ENCODE assay signal across 8 cellular contexts in the genomic region with DNA sequence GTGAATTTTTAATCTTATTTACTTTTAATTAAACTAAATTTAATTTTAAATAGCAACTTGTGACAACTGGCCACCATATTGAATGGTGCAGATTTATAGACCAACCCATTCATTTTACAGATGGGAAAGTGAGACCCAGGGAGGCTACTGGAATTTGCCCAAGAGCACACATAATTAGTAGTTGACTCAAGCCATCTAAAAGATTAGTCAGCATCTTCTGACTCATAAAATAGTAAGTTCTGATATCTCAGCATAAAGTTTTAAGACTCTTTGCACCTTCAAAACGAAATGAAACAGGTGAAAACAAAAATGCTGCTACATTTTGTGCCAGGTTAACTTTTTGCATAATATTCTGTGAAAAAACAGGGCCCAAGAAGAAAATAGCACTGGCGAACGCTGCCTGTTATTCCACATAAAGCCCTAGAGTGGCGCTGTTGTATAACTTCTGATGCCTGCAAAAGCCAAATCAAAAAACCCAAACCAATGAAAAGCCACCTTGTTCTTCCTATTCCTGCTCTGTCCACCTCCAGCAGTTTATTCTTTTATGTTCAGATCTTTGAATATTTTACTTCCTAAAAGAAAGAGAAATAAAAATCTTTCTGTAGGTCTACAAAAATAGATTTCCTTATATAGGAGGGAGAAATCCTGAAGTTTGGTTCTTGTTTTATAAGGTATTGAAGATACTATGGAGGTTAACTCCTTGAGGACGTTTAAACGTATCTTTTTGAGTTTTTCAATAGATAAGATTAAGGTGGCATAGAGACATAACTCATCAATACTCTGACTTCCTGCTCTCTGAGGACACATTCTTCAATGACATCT.
DNase-seq lines count a peak whose midpoint lies in the region; FAIRE-seq and TF ChIP-seq lines count a peak whose summit lies in the region.

No MANE protein-coding gene starts in this region.

- peak; percentile 32 for FAIRE-seq in TTC549 (lab: Jason Lieb, UNC)

- H3K27ac ChIP-seq in HEK293 (ENCODE audit: extremely low read depth, low read depth, low read length) (no peak overlapping the region), right atrium auricular region (no peak overlapping the region), testis (no peak overlapping the region)

- intact Hi-C loops in testis (cut with DNase I; ENCODE audit: low total_unique reads) = no loop called here

- TF ChIP-seq CTCF in HEK293 (tag by site-specific recombination; IDR thresholded peaks at IDR 0.05) (peak; percentile 27; the same call in 1 of the 2 replicates), right atrium auricular region (IDR thresholded peaks at IDR 0.05) (peak; percentile 50 to 79), testis (IDR thresholded peaks at IDR 0.05) (peak; percentile 35 to 83 (median 79))

- POLR2A ChIA-PET in HEK293 (lab: Yijun Ruan, JAX) = no interaction called here

- TF ChIP-seq POLR2A in testis (IDR thresholded peaks at IDR 0.05) = no peak

- H3K36me3 ChIP-seq in HEK293 (ENCODE audit: control insufficient read depth in 2 of 2, insufficient read depth in 1 of 2, low read length in 2 of 2) (no peaks in the 10 kb centered on the region), right atrium auricular region (no peaks in the 10 kb centered on the region), testis (ENCODE audit: low read depth, missing control alignments) (no peaks in the 10 kb centered on the region)

- no peaks in the 10 kb centered on the region for H3K4me1 ChIP-seq in HEK293 (ENCODE audit: control insufficient read depth, insufficient read depth, low read length)
- H3K4me1 ChIP-seq in right atrium auricular region = peaks cover 0 to 14% of the 10 kb centered on the region in 2 donors
- H3K4me1 ChIP-seq in testis = no peaks in the 10 kb centered on the region

- H3K4me3 ChIP-seq in HEK293 (ENCODE audit: low read depth, low read length) (no peak overlapping the region), right atrium auricular region (no peak overlapping the region), testis (no peak overlapping the region)

- CTCF ChIA-PET in HEK293 (lab: Yijun Ruan, JAX) = interaction anchor here (0.7 kb wide), 1 partner anchor 50 kb away, joined by 3 read pairs; no protein-coding TSS in a partner anchor

- no peaks in the 10 kb centered on the region for H3K9me3 ChIP-seq in HEK293 (ENCODE audit: control insufficient read depth, insufficient read depth, low read depth, low read length)
- no peaks in the 10 kb centered on the region for H3K9me3 ChIP-seq in right atrium auricular region
- no peaks in the 10 kb centered on the region for H3K9me3 ChIP-seq in testis

- H3K27me3 ChIP-seq in right atrium auricular region (no peaks in the 10 kb centered on the region), testis (no peaks in the 10 kb centered on the region)

- DNase-seq in DMS53 treated with DMSO at 0.1 percent for 48 hours (lab: John Stamatoyannopoulos, UW; ENCODE audit: unreplicated experiment) (peak; percentile 34), NCI-H2081 (lab: John Stamatoyannopoulos, UW) (peak; percentile 75 to 77), right atrium auricular region (ENCODE audit: low spot score) (no peak), testis (peak; percentile 47), T1000 (lab: John Stamatoyannopoulos, UW) (no peak), T-helper 9 cell (no peak)

- WGBS in testis, 2 donors = 4 to 10% methylated on average over 6 of the region's 6 CpGs

TF ChIP-seq in HEK293, 187 proteins besides CTCF, POLR2A, EP300 and RAD21:
- TF ChIP-seq ZNF654 (tag by site-specific recombination; IDR thresholded peaks at IDR 0.05; ENCODE audit: low read depth) (peak; percentile 71), ZNF155 (tag by site-specific recombination; IDR thresholded peaks at IDR 0.05) (no peak)
- TF ChIP-seq, protein P1, sequence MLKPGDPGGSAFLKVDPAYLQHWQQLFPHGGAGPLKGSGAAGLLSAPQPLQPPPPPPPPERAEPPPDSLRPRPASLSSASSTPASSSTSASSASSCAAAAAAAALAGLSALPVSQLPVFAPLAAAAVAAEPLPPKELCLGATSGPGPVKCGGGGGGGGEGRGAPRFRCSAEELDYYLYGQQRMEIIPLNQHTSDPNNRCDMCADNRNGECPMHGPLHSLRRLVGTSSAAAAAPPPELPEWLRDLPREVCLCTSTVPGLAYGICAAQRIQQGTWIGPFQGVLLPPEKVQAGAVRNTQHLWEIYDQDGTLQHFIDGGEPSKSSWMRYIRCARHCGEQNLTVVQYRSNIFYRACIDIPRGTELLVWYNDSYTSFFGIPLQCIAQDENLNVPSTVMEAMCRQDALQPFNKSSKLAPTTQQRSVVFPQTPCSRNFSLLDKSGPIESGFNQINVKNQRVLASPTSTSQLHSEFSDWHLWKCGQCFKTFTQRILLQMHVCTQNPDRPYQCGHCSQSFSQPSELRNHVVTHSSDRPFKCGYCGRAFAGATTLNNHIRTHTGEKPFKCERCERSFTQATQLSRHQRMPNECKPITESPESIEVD (tag by site-specific recombination; IDR thresholded peaks at IDR 0.05) = no peak
- TF ChIP-seq, protein P2, sequence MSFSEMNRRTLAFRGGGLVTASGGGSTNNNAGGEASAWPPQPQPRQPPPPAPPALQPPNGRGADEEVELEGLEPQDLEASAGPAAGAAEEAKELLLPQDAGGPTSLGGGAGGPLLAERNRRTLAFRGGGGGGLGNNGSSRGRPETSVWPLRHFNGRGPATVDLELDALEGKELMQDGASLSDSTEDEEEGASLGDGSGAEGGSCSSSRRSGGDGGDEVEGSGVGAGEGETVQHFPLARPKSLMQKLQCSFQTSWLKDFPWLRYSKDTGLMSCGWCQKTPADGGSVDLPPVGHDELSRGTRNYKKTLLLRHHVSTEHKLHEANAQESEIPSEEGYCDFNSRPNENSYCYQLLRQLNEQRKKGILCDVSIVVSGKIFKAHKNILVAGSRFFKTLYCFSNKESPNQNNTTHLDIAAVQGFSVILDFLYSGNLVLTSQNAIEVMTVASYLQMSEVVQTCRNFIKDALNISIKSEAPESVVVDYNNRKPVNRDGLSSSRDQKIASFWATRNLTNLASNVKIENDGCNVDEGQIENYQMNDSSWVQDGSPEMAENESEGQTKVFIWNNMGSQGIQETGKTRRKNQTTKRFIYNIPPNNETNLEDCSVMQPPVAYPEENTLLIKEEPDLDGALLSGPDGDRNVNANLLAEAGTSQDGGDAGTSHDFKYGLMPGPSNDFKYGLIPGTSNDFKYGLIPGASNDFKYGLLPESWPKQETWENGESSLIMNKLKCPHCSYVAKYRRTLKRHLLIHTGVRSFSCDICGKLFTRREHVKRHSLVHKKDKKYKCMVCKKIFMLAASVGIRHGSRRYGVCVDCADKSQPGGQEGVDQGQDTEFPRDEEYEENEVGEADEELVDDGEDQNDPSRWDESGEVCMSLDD (tag by site-specific recombination; IDR thresholded peaks at IDR 0.05) = no peak

Comparison
In these comparisons a context has a peak if more than half of its experiments do, and no peak if none do; other contexts are left out.
1. DNase-seq: peak in DMS53 treated with DMSO at 0.1 percent for 48 hours (single experiment), NCI-H2081 (2 of 2) and testis (single experiment); none in right atrium auricular region (single experiment), T1000 (single experiment) and T-helper 9 cell (single experiment).
2. CTCF ChIP-seq: peak in every context shown above with its lines; median percentile 79 in testis; 64 in right atrium auricular region; 27 in HEK293.